ENCODE assay signal across 1 cellular context in genomic region chr7:67625257-67625713, GRCh38.
TF ChIP-seq lines count a peak whose summit lies in the region.

No MANE protein-coding gene starts in this region.

TF ChIP-seq in HepG2, 621 proteins besides CTCF, POLR2A, EP300 and RAD21 (continued from another document):
- TF ChIP-seq ZNF350 (CRISPR knock-in tag; IDR thresholded peaks at IDR 0.05; ENCODE audit: borderline replicate concordance, low read depth) (no peak), TOPORS (CRISPR knock-in tag; IDR thresholded peaks at IDR 0.05) (no peak), IKZF4 (CRISPR knock-in tag; IDR thresholded peaks at IDR 0.05; ENCODE audit: borderline replicate concordance, low read depth, not compliant biosample characterization) (no peak), ZNF770 (CRISPR knock-in tag; IDR thresholded peaks at IDR 0.05) (no peak), ZNF512 (CRISPR knock-in tag; IDR thresholded peaks at IDR 0.05) (no peak), SSRP1 (CRISPR knock-in tag; IDR thresholded peaks at IDR 0.05) (no peak), ZNF326 (CRISPR knock-in tag; IDR thresholded peaks at IDR 0.05; ENCODE audit: borderline replicate concordance) (no peak), ARID3A (IDR thresholded peaks at IDR 0.05; ENCODE audit: low read depth, low read length) (peak; percentile 33; the same call in 1 of the 2 replicates), HOXA9 (CRISPR knock-in tag; IDR thresholded peaks at IDR 0.05; ENCODE audit: borderline replicate concordance) (no peak), SNRNP70 (IDR thresholded peaks at IDR 0.05; ENCODE audit: low read depth, low read length) (no peak), NR2F2 (IDR thresholded peaks at IDR 0.05; ENCODE audit: borderline replicate concordance, low read depth) (no peak), ZMYM2 (CRISPR knock-in tag; IDR thresholded peaks at IDR 0.05) (no peak), ZNF747 (CRISPR knock-in tag; IDR thresholded peaks at IDR 0.05; ENCODE audit: borderline replicate concordance) (no peak), ZNF670 (CRISPR knock-in tag; IDR thresholded peaks at IDR 0.05; ENCODE audit: borderline replicate concordance) (no peak), SPEN (CRISPR knock-in tag; IDR thresholded peaks at IDR 0.05; ENCODE audit: low read depth) (peak; percentile 43; the same call in 1 of the 2 replicates), ZNF557 (CRISPR knock-in tag; IDR thresholded peaks at IDR 0.05) (no peak), ZNF646 (CRISPR knock-in tag; IDR thresholded peaks at IDR 0.05) (no peak)
- TF ChIP-seq, protein P1, sequence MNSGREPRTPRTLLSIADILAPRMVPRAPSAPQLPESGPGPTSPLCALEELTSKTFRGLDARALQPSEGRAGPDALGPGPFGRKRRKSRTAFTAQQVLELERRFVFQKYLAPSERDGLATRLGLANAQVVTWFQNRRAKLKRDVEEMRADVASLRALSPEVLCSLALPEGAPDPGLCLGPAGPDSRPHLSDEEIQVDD (CRISPR knock-in tag; IDR thresholded peaks at IDR 0.05; ENCODE audit: borderline replicate concordance): no peak
- TF ChIP-seq, protein P2, sequence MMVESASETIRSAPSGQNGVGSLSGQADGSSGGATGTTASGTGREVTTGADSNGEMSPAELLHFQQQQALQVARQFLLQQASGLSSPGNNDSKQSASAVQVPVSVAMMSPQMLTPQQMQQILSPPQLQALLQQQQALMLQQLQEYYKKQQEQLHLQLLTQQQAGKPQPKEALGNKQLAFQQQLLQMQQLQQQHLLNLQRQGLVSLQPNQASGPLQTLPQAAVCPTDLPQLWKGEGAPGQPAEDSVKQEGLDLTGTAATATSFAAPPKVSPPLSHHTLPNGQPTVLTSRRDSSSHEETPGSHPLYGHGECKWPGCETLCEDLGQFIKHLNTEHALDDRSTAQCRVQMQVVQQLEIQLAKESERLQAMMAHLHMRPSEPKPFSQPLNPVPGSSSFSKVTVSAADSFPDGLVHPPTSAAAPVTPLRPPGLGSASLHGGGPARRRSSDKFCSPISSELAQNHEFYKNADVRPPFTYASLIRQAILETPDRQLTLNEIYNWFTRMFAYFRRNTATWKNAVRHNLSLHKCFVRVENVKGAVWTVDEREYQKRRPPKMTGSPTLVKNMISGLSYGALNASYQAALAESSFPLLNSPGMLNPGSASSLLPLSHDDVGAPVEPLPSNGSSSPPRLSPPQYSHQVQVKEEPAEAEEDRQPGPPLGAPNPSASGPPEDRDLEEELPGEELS (CRISPR knock-in tag; IDR thresholded peaks at IDR 0.05): no peak
